ENCODE assay signal across 18 cellular contexts in the genomic region with DNA sequence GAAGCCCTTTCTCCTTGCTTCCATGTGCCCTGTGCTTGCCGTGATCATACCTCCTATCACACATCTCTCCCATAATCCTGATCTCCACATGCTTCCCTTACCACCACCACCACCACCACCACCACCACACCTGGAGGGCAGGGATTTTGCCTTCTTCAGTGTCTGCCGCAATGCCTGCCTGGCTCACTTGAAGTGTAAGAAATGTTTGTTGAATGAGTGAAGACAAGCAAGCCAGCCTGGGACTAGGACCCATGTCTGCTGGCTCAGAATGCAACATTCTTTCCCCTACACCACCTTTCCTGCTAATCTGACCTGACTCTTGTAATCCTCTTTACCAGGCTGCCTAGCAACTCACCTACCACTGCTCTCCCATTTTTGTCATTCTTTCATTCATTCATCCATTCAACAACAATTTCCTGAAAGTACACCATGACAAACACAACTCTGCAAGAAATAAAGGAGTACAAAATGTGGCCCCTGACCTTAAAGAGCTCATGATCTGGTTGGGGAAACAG. TPM values are rescaled to one million over a fixed set of nuclear protein-coding genes. Genes with fewer than 3 reads are reported as not detected.
"Had no signal": no experiment of that assay in that cellular context is flagged by ENCODE, and none has a peak within 500 bp of the region (broad histone marks: within the 10 kb centered on the region; RNA-seq: fewer than 3 reads in every experiment).

No MANE protein-coding gene starts in this region.

- H3K27me3 ChIP-seq: cardiac muscle cell, testis, vagina had no signal

- H3K27ac ChIP-seq: colonic mucosa, gastrocnemius medialis, testis, vagina had no signal

- H3K36me3 ChIP-seq: cardiac muscle cell, colonic mucosa, gastrocnemius medialis, vagina had no signal

- H3K9me3 ChIP-seq: colonic mucosa, gastrocnemius medialis, testis, vagina had no signal

- FAIRE-seq: kidney had no signal

- DNase-seq: activated CD4-positive, alpha-beta memory T cell treated with anti-CD3 and anti-CD28 coated beads for 36 hours; activated CD4-positive, CD25-positive, alpha-beta regulatory T cell treated with anti-CD3 and anti-CD28 coated beads, Interleukin-2, amount 50 U/mL, for 72 hours; activated gamma-delta T cell; activated naive CD8-positive, alpha-beta T cell treated with anti-CD3 and anti-CD28 coated beads for 36 hours; activated T-cell treated with anti-CD3 and anti-CD28 coated beads, Interleukin-2, amount 50 U/mL, for 4 hours; aorta; colonic mucosa; gastrocnemius medialis; kidney; naive B cell; occipital lobe; stimulated activated CD4-positive, alpha-beta T cell treated with anti-CD3 and anti-CD28 coated beads, Interleukin-15, amount 100 ng/mL, for 24 hours; stimulated activated CD4-positive, alpha-beta T cell treated with anti-CD3 and anti-CD28 coated beads, Interleukin-4, amount 100 ng/mL, for 24 hours; stimulated activated naive CD8-positive, alpha-beta T cell treated with anti-CD3 and anti-CD28 coated beads, Interleukin-15, amount 100 ng/mL, for 72 hours; SW 1271; testis had no signal

- ATAC-seq: activated T-cell treated with anti-CD3 and anti-CD28 coated beads, Interleukin-2, amount 50 U/mL, for 4 hours; gastrocnemius medialis; stimulated activated naive CD8-positive, alpha-beta T cell treated with anti-CD3 and anti-CD28 coated beads, Interleukin-15, amount 100 ng/mL, for 72 hours had no signal

- H3K4me3 ChIP-seq: cardiac muscle cell, colonic mucosa, gastrocnemius medialis, testis, vagina had no signal

RNA-seq across cellular contexts. Expression of gene NID2, which starts 3.5 kb away (rescaled TPM):
- total RNA-seq: activated CD4-positive, alpha-beta memory T cell treated with anti-CD3 and anti-CD28 coated beads for 36 hours; activated naive CD8-positive, alpha-beta T cell treated with anti-CD3 and anti-CD28 coated beads for 36 hours had no signal
